In genomic region chr4:40462326-40462725, GRCh38 we compare ENCODE assay signal across 11 cellular contexts.
DNase-seq lines count a peak whose midpoint lies in the region; ATAC-seq, FAIRE-seq and TF ChIP-seq lines count a peak whose summit lies in the region.
"Had no signal": no experiment of that assay in that cellular context is flagged by ENCODE, and none has a peak within 500 bp of the region (broad histone marks: within the 10 kb centered on the region; RNA-seq: fewer than 3 reads in every experiment).

No MANE protein-coding gene starts in this region.

- peak; percentile 18 for DNase-seq in SKM-1 treated with dmso at 0.1 percent for 144 hours (lab: John Stamatoyannopoulos, UW; ENCODE audit: unreplicated experiment)
- DNase-seq in SKM-1 (lab: John Stamatoyannopoulos, UW; ENCODE audit: unreplicated experiment) = no peak
- no peak for DNase-seq in pancreas
- DNase-seq in CD1c-positive myeloid dendritic cell (ENCODE audit: extremely low spot score) = no peak
- DNase-seq in osteocyte (ENCODE audit: extremely low spot score, unreplicated experiment) = no peak
- no peak for DNase-seq in mesothelial cell of epicardium (ENCODE audit: low spot score in 2 of 2, unreplicated experiment in 2 of 2)
- DNase-seq: AML-193 had no signal

- peak overlapping the region in 2 of 4 donors; percentile 32 to 79 for H3K27ac ChIP-seq in pancreas
- H3K27ac ChIP-seq: SK-N-MC, skin epidermis had no signal

- H3K9me3 Mint-ChIP-seq in osteocyte (ENCODE audit: unreplicated experiment) (no peaks in the 10 kb centered on the region), mesothelial cell of epicardium (no peaks in the 10 kb centered on the region)

- no peaks in the 10 kb centered on the region for H3K4me1 Mint-ChIP-seq in osteocyte (ENCODE audit: unreplicated experiment)
- H3K4me1 Mint-ChIP-seq in mesothelial cell of epicardium = no peaks in the 10 kb centered on the region

- TF ChIP-seq CTCF in pancreas (IDR thresholded peaks at IDR 0.05) (no peak), osteocyte (IDR thresholded peaks at IDR 0.05) (no peak), mesothelial cell of epicardium (IDR thresholded peaks at IDR 0.05; ENCODE audit: unreplicated experiment) (no peak)

- H3K27me3 Mint-ChIP-seq in osteocyte (ENCODE audit: unreplicated experiment) = peaks cover 17% of the 10 kb centered on the region
- H3K27me3 Mint-ChIP-seq in mesothelial cell of epicardium (ENCODE audit: low read depth) = no peaks in the 10 kb centered on the region

- ATAC-seq in GM21723 (IDR thresholded peaks at IDR 0.05; ENCODE audit: unreplicated experiment) = peak; percentile 81
- ATAC-seq in HG03571 (IDR thresholded peaks at IDR 0.05; ENCODE audit: unreplicated experiment) = peak; percentile 42
- ATAC-seq in pancreas = peak in 3 of 4 donors; percentile 54 to 78 (median 61)

- H3K27me3 ChIP-seq in pancreas = no peaks in the 10 kb centered on the region

- 23 to 27% methylated on average over 5 of the region's 5 CpGs for WGBS in pancreas, 2 donors

- peaks cover 0 to 7% (median 0%) of the 10 kb centered on the region in 3 donors for H3K36me3 ChIP-seq in pancreas

- peaks cover 35 to 57% (median 55%) of the 10 kb centered on the region in 3 donors for H3K4me1 ChIP-seq in pancreas

- intact Hi-C loops in pancreas (cut with DNase I) = no loop called here

- H3K9me3 ChIP-seq in pancreas = no peaks in the 10 kb centered on the region

- H3K4me3 Mint-ChIP-seq in osteocyte (ENCODE audit: unreplicated experiment) = no peak overlapping the region
- no peak overlapping the region for H3K4me3 Mint-ChIP-seq in mesothelial cell of epicardium

- no peak overlapping the region for H3K4me3 ChIP-seq in pancreas
- H3K4me3 ChIP-seq: SK-N-MC, skin epidermis had no signal

- H3K27ac Mint-ChIP-seq in osteocyte (ENCODE audit: unreplicated experiment) = no peak overlapping the region
- H3K27ac Mint-ChIP-seq in mesothelial cell of epicardium = no peak overlapping the region

- no peak for FAIRE-seq in pancreas (lab: Jason Lieb, UNC)

- H3K36me3 Mint-ChIP-seq in osteocyte (ENCODE audit: unreplicated experiment) (no peaks in the 10 kb centered on the region), mesothelial cell of epicardium (peaks cover 9% of the 10 kb centered on the region)
